ENCODE assay signal across 7 cellular contexts in the genomic region with DNA sequence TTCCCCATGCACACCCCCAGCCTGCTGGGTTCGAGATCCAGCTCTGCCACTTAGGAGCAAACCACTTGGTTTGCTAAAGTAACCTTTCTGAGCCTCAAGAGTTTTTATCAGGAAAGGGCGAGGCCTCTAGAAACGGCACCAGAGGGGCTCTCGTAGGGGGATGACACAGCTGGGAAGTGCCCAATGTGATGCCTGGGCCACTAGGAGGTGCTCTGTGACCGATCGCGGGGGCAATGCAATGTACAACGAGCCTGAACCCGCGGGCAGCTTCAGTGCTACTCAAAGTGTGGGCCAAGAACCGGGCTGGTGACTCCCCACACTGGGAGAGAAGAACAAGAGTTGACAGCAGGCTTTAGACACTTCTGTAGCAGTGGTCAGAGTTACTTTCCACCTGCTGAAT. TPM values are rescaled to one million over a fixed set of nuclear protein-coding genes. Genes with fewer than 3 reads are reported as not detected.
A peak's percentile ranks its signal among the peaks of the same experiment; 100 is the strongest.
DNase-seq lines count a peak whose midpoint lies in the region; ATAC-seq and TF ChIP-seq lines count a peak whose summit lies in the region.

No MANE protein-coding gene starts in this region.

- TF ChIP-seq CTCF in GM12874 (IDR thresholded peaks at IDR 0.05; ENCODE audit: insufficient read depth, low read depth, low read length) = peak; percentile 80
- peak; percentile 65 for TF ChIP-seq CTCF in activated CD8-positive, alpha-beta T cell treated with anti-CD3 and anti-CD28 coated beads for 36 hours (IDR thresholded peaks at IDR 0.05)
- TF ChIP-seq CTCF in heart right ventricle (IDR thresholded peaks at IDR 0.05) = peak in 6 of 9 donors; percentile 8 to 47 (median 28)
- no peak for TF ChIP-seq CTCF in lower leg skin (IDR thresholded peaks at IDR 0.05)

- H3K9me3 Mint-ChIP-seq in activated CD8-positive, alpha-beta T cell treated with anti-CD3 and anti-CD28 coated beads for 36 hours = no peaks in the 10 kb centered on the region

- H3K27me3 ChIP-seq in heart right ventricle = no peaks in the 10 kb centered on the region

- ATAC-seq in activated CD8-positive, alpha-beta T cell treated with anti-CD3 and anti-CD28 coated beads for 36 hours = peak; percentile 98
- ATAC-seq in heart right ventricle = no peak
- ATAC-seq in HG02884 (IDR thresholded peaks at IDR 0.05; ENCODE audit: unreplicated experiment) = no peak

- H3K9me3 ChIP-seq in heart right ventricle = peaks cover 0 to 5% (median 0%) of the 10 kb centered on the region in 11 donors

- intact Hi-C loops in activated CD8-positive, alpha-beta T cell treated with anti-CD3 and anti-CD28 coated beads for 36 hours (cut with micrococcal nuclease) = no loop called here
- intact Hi-C loops in heart right ventricle (cut with DNase I) = no loop called here
- intact Hi-C loops in lower leg skin (cut with DNase I; ENCODE audit: low total_unique reads) = no loop called here

- H3K36me3 ChIP-seq in heart right ventricle = no peaks in the 10 kb centered on the region

- H3K27ac Mint-ChIP-seq in activated CD8-positive, alpha-beta T cell treated with anti-CD3 and anti-CD28 coated beads for 36 hours = no peak overlapping the region

- 18 to 21% methylated on average over 11 of the region's 11 CpGs for WGBS in heart right ventricle, 2 donors
- 14 to 16% methylated on average over 9 to 11 of the region's 11 CpGs for WGBS in lower leg skin, 2 donors

- peaks cover 4% of the 10 kb centered on the region for H3K4me1 Mint-ChIP-seq in activated CD8-positive, alpha-beta T cell treated with anti-CD3 and anti-CD28 coated beads for 36 hours (ENCODE audit: low read depth)

- peaks cover 0 to 10% (median 0%) of the 10 kb centered on the region in 9 donors for H3K4me1 ChIP-seq in heart right ventricle

- H3K27ac ChIP-seq in heart right ventricle = no peak overlapping the region

- peak; percentile 72 for DNase-seq in activated CD8-positive, alpha-beta T cell treated with anti-CD3 and anti-CD28 coated beads for 36 hours
- DNase-seq in heart right ventricle (no peak), lower leg skin (ENCODE audit: low spot score in 2 of 2) (no peak)
- peak; percentile 21 to 43 for DNase-seq in stimulated activated CD8-positive, alpha-beta memory T cell treated with anti-CD3 and anti-CD28 coated beads, Interleukin-7, amount 100 ng/mL, for 48 hours (ENCODE audit: extremely low read depth in 1 of 2, low read depth in 1 of 2)

- H3K27me3 Mint-ChIP-seq in activated CD8-positive, alpha-beta T cell treated with anti-CD3 and anti-CD28 coated beads for 36 hours = no peaks in the 10 kb centered on the region

- no peak for TF ChIP-seq POLR2A in lower leg skin (IDR thresholded peaks at IDR 0.05)

- no peak overlapping the region for H3K4me3 Mint-ChIP-seq in activated CD8-positive, alpha-beta T cell treated with anti-CD3 and anti-CD28 coated beads for 36 hours

- CTCF ChIA-PET in activated CD8-positive, alpha-beta T cell treated with anti-CD3 and anti-CD28 coated beads for 36 hours (lab: Charles Lee) = interaction anchor here (0.6 to 2.3 kb wide), 14 partner anchors 9 to 39 kb away, joined by 3 to 11 read pairs (median 4); a partner anchor contains a TSS

- no peaks in the 10 kb centered on the region for H3K36me3 Mint-ChIP-seq in activated CD8-positive, alpha-beta T cell treated with anti-CD3 and anti-CD28 coated beads for 36 hours (ENCODE audit: low read depth)

- POLR2A ChIA-PET in activated CD8-positive, alpha-beta T cell treated with anti-CD3 and anti-CD28 coated beads for 36 hours (lab: Charles Lee) = interaction anchor here (0.6 to 1.2 kb wide), 2 partner anchors 22 to 220 kb away, joined by 4 to 6 read pairs; a partner anchor contains a TSS

- H3K4me3 ChIP-seq in heart right ventricle (no peak overlapping the region), lower leg skin (ENCODE audit: low read depth, poor library complexity, severe bottlenecking) (no peak overlapping the region)

- peak; percentile 77 for TF ChIP-seq RAD21 in Ishikawa (IDR thresholded peaks at IDR 0.05; ENCODE audit: low read depth)

- TF ChIP-seq EP300 in Ishikawa (IDR thresholded peaks at IDR 0.05; ENCODE audit: borderline replicate concordance) = no peak

TF ChIP-seq in Ishikawa, 13 proteins besides CTCF, POLR2A, EP300 and RAD21:
- TF ChIP-seq FOXM1 (IDR thresholded peaks at IDR 0.05; ENCODE audit: borderline replicate concordance, low read depth) (no peak), CEBPB (IDR thresholded peaks at IDR 0.05) (no peak), EGR1 (IDR thresholded peaks at IDR 0.05) (no peak), NFIC (IDR thresholded peaks at IDR 0.05) (no peak), CREB1 (IDR thresholded peaks at IDR 0.05; ENCODE audit: low read depth) (no peak)
- TF ChIP-seq, protein P1, sequence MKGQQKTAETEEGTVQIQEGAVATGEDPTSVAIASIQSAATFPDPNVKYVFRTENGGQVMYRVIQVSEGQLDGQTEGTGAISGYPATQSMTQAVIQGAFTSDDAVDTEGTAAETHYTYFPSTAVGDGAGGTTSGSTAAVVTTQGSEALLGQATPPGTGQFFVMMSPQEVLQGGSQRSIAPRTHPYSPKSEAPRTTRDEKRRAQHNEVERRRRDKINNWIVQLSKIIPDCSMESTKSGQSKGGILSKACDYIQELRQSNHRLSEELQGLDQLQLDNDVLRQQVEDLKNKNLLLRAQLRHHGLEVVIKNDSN (IDR thresholded peaks at IDR 0.05) = no peak

RNA-seq across cellular contexts. Expression of a gene that starts 9.4 kb away (rescaled TPM):
- total RNA-seq in activated CD8-positive, alpha-beta T cell treated with anti-CD3 and anti-CD28 coated beads for 36 hours = not detected
- total RNA-seq in heart right ventricle (10 to 100 TPM in 4 of 10 donors, 1 to 10 TPM in 6; 1.1 to 44.9 (median 6.2) TPM), lower leg skin (under 1 TPM in 1 of 4 donors, not detected in 3; 0.12 TPM)
- polyA plus RNA-seq in heart right ventricle = 1 to 10 TPM in 1 of 2 donors, under 1 TPM in 1; 0.28 to 4.0 TPM

RNA-seq across cellular contexts. Expression of a gene that starts 15.3 kb away (rescaled TPM):
- total RNA-seq in activated CD8-positive, alpha-beta T cell treated with anti-CD3 and anti-CD28 coated beads for 36 hours = 10 to 100 TPM; 16.8 to 17.2 TPM
- total RNA-seq in heart right ventricle (10 to 100 TPM in 2 of 10 donors, 1 to 10 TPM in 8; 4.9 to 13.7 (median 7.9) TPM), lower leg skin (10 to 100 TPM; 10.9 to 31.5 (median 17.0) TPM)
- polyA plus RNA-seq in heart right ventricle = 10 to 100 TPM in 1 of 2 donors, 1 to 10 TPM in 1; 8.6 to 12.2 TPM

RNA-seq across cellular contexts. Expression of a gene that starts 22.6 kb away (rescaled TPM):
- 10 to 100 TPM; 10.1 to 11.3 TPM for total RNA-seq in activated CD8-positive, alpha-beta T cell treated with anti-CD3 and anti-CD28 coated beads for 36 hours
- total RNA-seq in heart right ventricle (10 to 100 TPM in 1 of 10 donors, 1 to 10 TPM in 9; 4.7 to 11.0 (median 6.1) TPM), lower leg skin (10 to 100 TPM; 27.6 to 85.1 (median 45.1) TPM)
- polyA plus RNA-seq in heart right ventricle = 1 to 10 TPM; 7.3 to 7.5 TPM

RNA-seq across cellular contexts. Expression of a gene that starts 41.2 kb away (rescaled TPM):
- total RNA-seq in activated CD8-positive, alpha-beta T cell treated with anti-CD3 and anti-CD28 coated beads for 36 hours = 10 to 100 TPM; 19.7 to 20.5 TPM
- total RNA-seq in heart right ventricle = 10 to 100 TPM in 1 of 10 donors, 1 to 10 TPM in 9; 3.9 to 10.3 (median 6.3) TPM
- 1 to 10 TPM; 2.6 to 9.2 TPM for polyA plus RNA-seq in heart right ventricle
- total RNA-seq in lower leg skin = 10 to 100 TPM in 1 of 4 donors, 1 to 10 TPM in 3; 6.6 to 10.2 (median 8.9) TPM

Comparison
In these comparisons a context has a peak if more than half of its experiments do, and no peak if none do; other contexts are left out.
1. CTCF ChIP-seq: peak in GM12874 (single experiment), activated CD8-positive, alpha-beta T cell treated with anti-CD3 and anti-CD28 coated beads for 36 hours (single experiment) and heart right ventricle (6 of 9); none in lower leg skin (0 of 3).
2. DNase-seq: peak in activated CD8-positive, alpha-beta T cell treated with anti-CD3 and anti-CD28 coated beads for 36 hours (single experiment) and stimulated activated CD8-positive, alpha-beta memory T cell treated with anti-CD3 and anti-CD28 coated beads, Interleukin-7, amount 100 ng/mL, for 48 hours (2 of 2); none in heart right ventricle (0 of 2) and lower leg skin (0 of 2).